In the genomic region with DNA sequence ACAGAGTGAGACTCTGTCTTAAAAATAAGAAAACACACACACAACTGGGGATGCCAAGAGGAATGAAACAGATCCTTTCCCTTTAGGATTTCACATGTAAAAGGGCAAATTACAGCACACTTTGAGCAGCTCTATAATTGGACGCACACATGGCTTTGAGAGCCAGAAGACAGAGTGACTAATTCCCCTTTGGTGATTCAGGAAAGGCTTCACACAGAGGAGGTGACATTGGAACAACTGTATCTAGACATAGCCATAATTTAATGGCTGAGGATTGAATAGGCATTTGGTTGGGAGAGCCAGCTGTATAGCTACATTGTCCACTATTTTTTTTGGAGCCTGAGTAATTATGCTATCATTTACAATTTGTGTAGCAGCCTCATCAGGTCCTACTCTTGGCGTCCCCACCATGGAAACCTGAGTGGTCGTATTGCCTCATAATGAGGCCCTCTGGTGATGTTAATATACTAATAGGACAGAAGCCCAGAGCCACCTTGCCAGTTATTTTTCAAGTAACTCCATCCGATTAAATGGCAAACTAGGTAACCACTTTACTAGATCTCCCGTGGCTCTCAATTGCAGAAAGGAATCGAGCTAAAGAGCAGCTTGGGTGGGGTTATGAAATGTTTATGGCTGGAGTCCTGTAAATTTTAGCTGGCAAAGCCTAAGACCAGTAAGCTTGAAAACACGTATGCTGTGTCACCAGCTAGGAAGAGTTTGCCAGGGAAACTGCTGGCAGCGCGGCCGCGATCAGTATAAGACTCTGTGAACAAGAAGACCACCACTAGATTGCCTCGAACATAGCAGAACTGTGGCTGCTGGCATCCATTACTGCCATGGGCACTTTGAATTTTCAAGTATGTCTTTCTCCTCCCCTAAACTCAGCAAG, we compare ENCODE assay signal across 1 cellular context.
TF ChIP-seq lines count a peak whose summit lies in the region.

No MANE protein-coding gene starts in this region.

TF ChIP-seq in A549, 52 proteins besides CTCF, POLR2A, EP300 and RAD21 (continued from another document):
- TF ChIP-seq, protein P1, sequence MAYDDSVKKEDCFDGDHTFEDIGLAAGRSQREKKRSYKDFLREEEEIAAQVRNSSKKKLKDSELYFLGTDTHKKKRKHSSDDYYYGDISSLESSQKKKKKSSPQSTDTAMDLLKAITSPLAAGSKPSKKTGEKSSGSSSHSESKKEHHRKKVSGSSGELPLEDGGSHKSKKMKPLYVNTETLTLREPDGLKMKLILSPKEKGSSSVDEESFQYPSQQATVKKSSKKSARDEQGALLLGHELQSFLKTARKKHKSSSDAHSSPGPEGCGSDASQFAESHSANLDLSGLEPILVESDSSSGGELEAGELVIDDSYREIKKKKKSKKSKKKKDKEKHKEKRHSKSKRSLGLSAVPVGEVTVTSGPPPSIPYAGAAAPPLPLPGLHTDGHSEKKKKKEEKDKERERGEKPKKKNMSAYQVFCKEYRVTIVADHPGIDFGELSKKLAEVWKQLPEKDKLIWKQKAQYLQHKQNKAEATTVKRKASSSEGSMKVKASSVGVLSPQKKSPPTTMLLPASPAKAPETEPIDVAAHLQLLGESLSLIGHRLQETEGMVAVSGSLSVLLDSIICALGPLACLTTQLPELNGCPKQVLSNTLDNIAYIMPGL (CRISPR knock-in tag; IDR thresholded peaks at IDR 0.05; ENCODE audit: borderline replicate concordance): no peak
- TF ChIP-seq MYC (IDR thresholded peaks at IDR 0.05; ENCODE audit: borderline replicate concordance, low read length) (no peak), FOSL2 (IDR thresholded peaks at IDR 0.05) (no peak), FOSL2 (CRISPR knock-in tag; IDR thresholded peaks at IDR 0.05) (no peak)
